In the genomic region with DNA sequence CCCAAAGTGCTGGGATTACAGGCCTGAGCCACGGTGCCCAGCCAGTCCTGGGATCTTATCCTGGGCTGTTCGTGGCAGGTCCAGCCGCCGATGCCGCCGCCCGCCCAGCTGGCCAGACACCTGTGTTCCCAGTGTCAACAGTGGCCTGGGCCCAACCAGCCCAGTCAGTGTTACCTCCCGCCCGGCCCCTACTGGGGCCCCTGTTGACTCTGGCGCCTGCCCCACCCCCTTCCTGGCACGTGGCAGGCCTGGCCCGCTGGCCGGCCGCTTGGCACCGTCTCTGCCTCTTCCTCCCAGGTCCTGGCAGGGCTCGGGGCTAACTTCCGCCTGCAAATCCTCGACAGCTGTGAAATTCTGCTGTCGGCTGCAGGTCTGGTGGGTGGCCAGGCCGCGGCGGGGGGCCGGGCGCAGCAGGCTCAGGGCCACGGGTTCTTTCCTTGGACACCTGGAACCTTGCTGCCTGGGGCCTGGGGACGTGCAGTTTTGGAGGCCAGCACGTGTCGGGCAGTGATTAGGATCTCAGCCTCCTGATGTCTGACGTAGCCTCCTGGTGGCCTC, we compare ENCODE assay signal across 1 cellular context.
TF ChIP-seq lines count a peak whose summit lies in the region.

No MANE protein-coding gene starts in this region.

TF ChIP-seq in K562, 482 proteins besides CTCF, POLR2A, EP300 and RAD21:
- TF ChIP-seq ZNF780A (CRISPR knock-in tag; IDR thresholded peaks at IDR 0.05) (no peak), E2F8 (IDR thresholded peaks at IDR 0.05; ENCODE audit: low read depth, partially characterized antibody) (no peak), ZNF197 (CRISPR knock-in tag; IDR thresholded peaks at IDR 0.05; ENCODE audit: low read depth) (no peak), HDAC3 (IDR thresholded peaks at IDR 0.05; ENCODE audit: borderline replicate concordance, partially characterized antibody) (no peak), HMGN3 (IDR thresholded peaks at IDR 0.05; ENCODE audit: borderline replicate concordance, extremely low read depth, insufficient read length, low read depth, low read length) (peak; percentile 34)
